ENCODE assay signal across 11 cellular contexts in genomic region chr2:159933727-159934049, GRCh38. TPM values are rescaled to one million over a fixed set of nuclear protein-coding genes. Genes with fewer than 3 reads are reported as not detected.
DNase-seq lines count a peak whose midpoint lies in the region; ATAC-seq and TF ChIP-seq lines count a peak whose summit lies in the region.
"Had no signal": no experiment of that assay in that cellular context is flagged by ENCODE, and none has a peak within 500 bp of the region (broad histone marks: within the 10 kb centered on the region; RNA-seq: fewer than 3 reads in every experiment).

No MANE protein-coding gene starts in this region.

- WGBS in transverse colon (ENCODE audit: low coverage in 1 of 2), 2 donors: 30 to 31% methylated on average over 2 of the region's 2 CpGs

- H3K36me3 ChIP-seq in transverse colon: no peaks in the 10 kb centered on the region
- H3K36me3 ChIP-seq: suprapubic skin had no signal

- ATAC-seq in GM19351 (IDR thresholded peaks at IDR 0.05; ENCODE audit: unreplicated experiment) (peak; percentile 92), HG03060 (IDR thresholded peaks at IDR 0.05; ENCODE audit: low read depth, unreplicated experiment) (peak; percentile 84)

- H3K4me3 ChIP-seq in AG10803 (ENCODE audit: low read length): no peak overlapping the region
- no peak overlapping the region for H3K4me3 ChIP-seq in transverse colon
- H3K4me3 ChIP-seq: suprapubic skin had no signal

- H3K9me3 Mint-ChIP-seq in activated T-cell treated with anti-CD3 and anti-CD28 coated beads, Interleukin-2, amount 50 U/mL, for 24 hours: no peaks in the 10 kb centered on the region
- H3K9me3 Mint-ChIP-seq: activated naive CD4-positive, alpha-beta T cell treated with anti-CD3 and anti-CD28 coated beads, Interleukin-2, amount 50 U/mL, for 24 hours had no signal

- peaks cover 0 to 8% (median 1%) of the 10 kb centered on the region in 4 donors for H3K4me1 ChIP-seq in transverse colon
- H3K4me1 ChIP-seq: suprapubic skin had no signal

- H3K4me1 Mint-ChIP-seq in activated T-cell treated with anti-CD3 and anti-CD28 coated beads, Interleukin-2, amount 50 U/mL, for 24 hours (ENCODE audit: low read depth): peaks cover 12% of the 10 kb centered on the region
- H3K4me1 Mint-ChIP-seq: activated naive CD4-positive, alpha-beta T cell treated with anti-CD3 and anti-CD28 coated beads, Interleukin-2, amount 50 U/mL, for 24 hours had no signal

- no peaks in the 10 kb centered on the region for H3K9me3 ChIP-seq in transverse colon
- H3K9me3 ChIP-seq: suprapubic skin had no signal

- peak; percentile 53 for DNase-seq in AG10803 (ENCODE audit: low read depth)
- DNase-seq in OCI-M1 (lab: John Stamatoyannopoulos, UW): peak; percentile 37
- no peak for DNase-seq in ACHN
- DNase-seq in transverse colon: no peak
- DNase-seq in activated T-cell treated with anti-CD3 and anti-CD28 coated beads, Interleukin-2, amount 50 U/mL, for 24 hours: no peak
- DNase-seq in RKO (ENCODE audit: low spot score): no peak
- DNase-seq: glutamatergic neuron had no signal

- intact Hi-C loops in transverse colon (cut with DNase I; ENCODE audit: low total_unique reads): no loop called here

- H3K4me3 Mint-ChIP-seq in activated T-cell treated with anti-CD3 and anti-CD28 coated beads, Interleukin-2, amount 50 U/mL, for 24 hours: no peak overlapping the region
- H3K4me3 Mint-ChIP-seq: activated naive CD4-positive, alpha-beta T cell treated with anti-CD3 and anti-CD28 coated beads, Interleukin-2, amount 50 U/mL, for 24 hours had no signal

- TF ChIP-seq CTCF in AG10803 (conservative IDR thresholded peaks at IDR 0.05; ENCODE audit: low read length) (no peak), transverse colon (IDR thresholded peaks at IDR 0.05) (no peak)

- no peak for TF ChIP-seq EP300 in transverse colon (IDR thresholded peaks at IDR 0.05; ENCODE audit: low read depth)

- H3K27me3 Mint-ChIP-seq in activated T-cell treated with anti-CD3 and anti-CD28 coated beads, Interleukin-2, amount 50 U/mL, for 24 hours: peaks cover 5% of the 10 kb centered on the region

- H3K27me3 ChIP-seq in transverse colon: no peaks in the 10 kb centered on the region
- H3K27me3 ChIP-seq: suprapubic skin had no signal

- H3K36me3 Mint-ChIP-seq in activated T-cell treated with anti-CD3 and anti-CD28 coated beads, Interleukin-2, amount 50 U/mL, for 24 hours (ENCODE audit: low read depth): no peaks in the 10 kb centered on the region
- H3K36me3 Mint-ChIP-seq: activated naive CD4-positive, alpha-beta T cell treated with anti-CD3 and anti-CD28 coated beads, Interleukin-2, amount 50 U/mL, for 24 hours had no signal

- in situ Hi-C loops in ACHN (cut with HindIII; ENCODE audit: low pct_ligation_motif_present, low pct_unique_long_range_greater_than_20kb, low sequenced_read_pairs): no loop called here
- in situ Hi-C loops in transverse colon (cut with MboI; ENCODE audit: low pct_ligation_motif_present in 1 of 4, low pct_unique_long_range_greater_than_20kb in 1 of 4, low sequenced_read_pairs in 3 of 4): no loop called here

- no peak overlapping the region for H3K27ac Mint-ChIP-seq in activated T-cell treated with anti-CD3 and anti-CD28 coated beads, Interleukin-2, amount 50 U/mL, for 24 hours
- H3K27ac Mint-ChIP-seq: activated naive CD4-positive, alpha-beta T cell treated with anti-CD3 and anti-CD28 coated beads, Interleukin-2, amount 50 U/mL, for 24 hours had no signal

- no peak for TF ChIP-seq POLR2A in transverse colon (IDR thresholded peaks at IDR 0.05)

- no peak overlapping the region for H3K27ac ChIP-seq in transverse colon
- H3K27ac ChIP-seq: suprapubic skin had no signal

RNA-seq across cellular contexts. Expression of gene LY75, which starts 29.1 kb away (rescaled TPM):
- total RNA-seq in transverse colon: 10 to 100 TPM; 15.3 to 44.2 (median 37.2) TPM

Comparison
In these comparisons a context has a peak if more than half of its experiments do, and no peak if none do; other contexts are left out.
1. DNase-seq: peak in AG10803 (single experiment) and OCI-M1 (single experiment); none in ACHN (single experiment), transverse colon (single experiment), activated T-cell treated with anti-CD3 and anti-CD28 coated beads, Interleukin-2, amount 50 U/mL, for 24 hours (single experiment) and RKO (single experiment).